ENCODE assay signal across 1 cellular context in genomic region chr11:118005224-118006152, GRCh38.
A peak's percentile ranks its signal among the peaks of the same experiment; 100 is the strongest.
TF ChIP-seq lines count a peak whose summit lies in the region.

No MANE protein-coding gene starts in this region.

TF ChIP-seq in K562, 482 proteins besides CTCF, POLR2A, EP300 and RAD21 (continued from another document and continues in another):
- TF ChIP-seq NCOA1 (IDR thresholded peaks at IDR 0.05; ENCODE audit: low read depth) (peak; percentile 14; the same call in 1 of the 2 replicates), ZNF778 (CRISPR knock-in tag; IDR thresholded peaks at IDR 0.05) (no peak), RUNX1 (IDR thresholded peaks at IDR 0.05; ENCODE audit: low read depth) (no peak), ZFP30 (CRISPR knock-in tag; IDR thresholded peaks at IDR 0.05; ENCODE audit: borderline replicate concordance) (no peak), PHB2 (IDR thresholded peaks at IDR 0.05; ENCODE audit: low read depth) (no peak), KDM4B (IDR thresholded peaks at IDR 0.05; ENCODE audit: borderline replicate concordance in 2 of 2, low read depth in 1 of 2) (no peak), ZNF79 (CRISPR knock-in tag; IDR thresholded peaks at IDR 0.05; ENCODE audit: low read depth) (no peak), NFE2L1 (tag; IDR thresholded peaks at IDR 0.05; ENCODE audit: borderline replicate concordance, low read depth) (no peak), FOXA1 (IDR thresholded peaks at IDR 0.05; ENCODE audit: borderline replicate concordance) (no peak), GTF2A2 (tag; IDR thresholded peaks at IDR 0.05) (no peak), ZFP36 (IDR thresholded peaks at IDR 0.05; ENCODE audit: low read depth, low read length, partially characterized antibody) (no peak), JUN (IDR thresholded peaks at IDR 0.05; ENCODE audit: borderline replicate concordance, low read depth, low read length) (no peak), JUN (CRISPR knock-in tag; IDR thresholded peaks at IDR 0.05; ENCODE audit: borderline replicate concordance) (no peak), ZNF224 (CRISPR knock-in tag; IDR thresholded peaks at IDR 0.05) (no peak), SAFB2 (IDR thresholded peaks at IDR 0.05; ENCODE audit: borderline replicate concordance, low read depth, low read length, severe bottlenecking) (no peak), PCBP2 (IDR thresholded peaks at IDR 0.05; ENCODE audit: low read depth, low read length, poor library complexity, severe bottlenecking) (no peak), ZSCAN32 (CRISPR knock-in tag; IDR thresholded peaks at IDR 0.05) (no peak), THRB (CRISPR knock-in tag; conservative IDR thresholded peaks at IDR 0.05) (no peak), PURB (CRISPR knock-in tag; IDR thresholded peaks at IDR 0.05; ENCODE audit: low read depth) (no peak), TBL1XR1 (IDR thresholded peaks at IDR 0.05; ENCODE audit: low read length in 2 of 2) (0 out of 4 replicates have a peak, but pooled peaks of 1 of the 2 experiments have one; percentile 34), FIP1L1 (IDR thresholded peaks at IDR 0.05; ENCODE audit: low read depth, low read length, poor library complexity, severe bottlenecking) (no peak), SRSF3 (IDR thresholded peaks at IDR 0.05; ENCODE audit: insufficient read depth, low read length) (no peak), L3MBTL2 (IDR thresholded peaks at IDR 0.05) (peak; percentile 16; the same call in 1 of the 2 replicates), KDM1A (IDR thresholded peaks at IDR 0.05) (peak; percentile 58 to 59; a peak in 2 of 4 replicates), NFIC (IDR thresholded peaks at IDR 0.05) (peak; percentile 62; the same call in 1 of the 2 replicates), E2F1 (CRISPR knock-in tag; IDR thresholded peaks at IDR 0.05) (no peak), HIVEP1 (CRISPR knock-in tag; IDR thresholded peaks at IDR 0.05) (no peak), ZNF76 (CRISPR knock-in tag; IDR thresholded peaks at IDR 0.05; ENCODE audit: borderline replicate concordance) (no peak), CCAR2 (IDR thresholded peaks at IDR 0.05; ENCODE audit: low read depth, low read length) (no peak), SNRNP70 (optimal IDR thresholded peaks at IDR 0.05; ENCODE audit: low read depth, low read length) (no peak), ZNF354B (CRISPR knock-in tag; IDR thresholded peaks at IDR 0.05) (no peak), SP1 (CRISPR knock-in tag; IDR thresholded peaks at IDR 0.05) (no peak), DACH1 (IDR thresholded peaks at IDR 0.05; ENCODE audit: partially characterized antibody) (peak; percentile 28), ZNF780A (CRISPR knock-in tag; IDR thresholded peaks at IDR 0.05) (no peak), CC2D1A (IDR thresholded peaks at IDR 0.05) (0 out of 2 replicates have a peak, but pooled peaks have one; percentile 22), CHCHD3 (CRISPR knock-in tag; IDR thresholded peaks at IDR 0.05) (no peak), NR2C1 (IDR thresholded peaks at IDR 0.05) (peak; percentile 11; the same call in 1 of the 2 replicates), NR2C1 (tag; IDR thresholded peaks at IDR 0.05) (no peak), POLR2B (IDR thresholded peaks at IDR 0.05; ENCODE audit: low read depth, partially characterized antibody) (no peak), EWSR1 (IDR thresholded peaks at IDR 0.05; ENCODE audit: borderline replicate concordance, low read depth, partially characterized antibody) (no peak), CEBPG (CRISPR knock-in tag; IDR thresholded peaks at IDR 0.05) (peak; percentile 15; the same call in 1 of the 2 replicates), CEBPG (tag; conservative IDR thresholded peaks at IDR 0.05 in 1 of 2, IDR thresholded peaks at IDR 0.05 in 1 of 2) (no peak), ILK (tag; IDR thresholded peaks at IDR 0.05; ENCODE audit: borderline replicate concordance, low read depth) (no peak), SUPT5H (IDR thresholded peaks at IDR 0.05) (no peak), ZNF318 (IDR thresholded peaks at IDR 0.05; ENCODE audit: borderline replicate concordance in 1 of 2, low read depth in 1 of 2) (no peak), HDAC8 (tag; IDR thresholded peaks at IDR 0.05) (no peak), ZBTB33 (CRISPR knock-in tag; IDR thresholded peaks at IDR 0.05) (no peak), NFE2 (IDR thresholded peaks at IDR 0.05; ENCODE audit: low read depth) (0 out of 2 replicates have a peak, but pooled peaks have one; percentile 10)
- TF ChIP-seq, protein P1, sequence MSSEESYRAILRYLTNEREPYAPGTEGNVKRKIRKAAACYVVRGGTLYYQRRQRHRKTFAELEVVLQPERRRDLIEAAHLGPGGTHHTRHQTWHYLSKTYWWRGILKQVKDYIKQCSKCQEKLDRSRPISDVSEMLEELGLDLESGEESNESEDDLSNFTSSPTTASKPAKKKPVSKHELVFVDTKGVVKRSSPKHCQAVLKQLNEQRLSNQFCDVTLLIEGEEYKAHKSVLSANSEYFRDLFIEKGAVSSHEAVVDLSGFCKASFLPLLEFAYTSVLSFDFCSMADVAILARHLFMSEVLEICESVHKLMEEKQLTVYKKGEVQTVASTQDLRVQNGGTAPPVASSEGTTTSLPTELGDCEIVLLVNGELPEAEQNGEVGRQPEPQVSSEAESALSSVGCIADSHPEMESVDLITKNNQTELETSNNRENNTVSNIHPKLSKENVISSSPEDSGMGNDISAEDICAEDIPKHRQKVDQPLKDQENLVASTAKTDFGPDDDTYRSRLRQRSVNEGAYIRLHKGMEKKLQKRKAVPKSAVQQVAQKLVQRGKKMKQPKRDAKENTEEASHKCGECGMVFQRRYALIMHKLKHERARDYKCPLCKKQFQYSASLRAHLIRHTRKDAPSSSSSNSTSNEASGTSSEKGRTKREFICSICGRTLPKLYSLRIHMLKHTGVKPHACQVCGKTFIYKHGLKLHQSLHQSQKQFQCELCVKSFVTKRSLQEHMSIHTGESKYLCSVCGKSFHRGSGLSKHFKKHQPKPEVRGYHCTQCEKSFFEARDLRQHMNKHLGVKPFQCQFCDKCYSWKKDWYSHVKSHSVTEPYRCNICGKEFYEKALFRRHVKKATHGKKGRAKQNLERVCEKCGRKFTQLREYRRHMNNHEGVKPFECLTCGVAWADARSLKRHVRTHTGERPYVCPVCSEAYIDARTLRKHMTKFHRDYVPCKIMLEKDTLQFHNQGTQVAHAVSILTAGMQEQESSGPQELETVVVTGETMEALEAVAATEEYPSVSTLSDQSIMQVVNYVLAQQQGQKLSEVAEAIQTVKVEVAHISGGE (CRISPR knock-in tag; IDR thresholded peaks at IDR 0.05) = no peak; a peak in 1 of 6 replicates
- TF ChIP-seq, protein P2, sequence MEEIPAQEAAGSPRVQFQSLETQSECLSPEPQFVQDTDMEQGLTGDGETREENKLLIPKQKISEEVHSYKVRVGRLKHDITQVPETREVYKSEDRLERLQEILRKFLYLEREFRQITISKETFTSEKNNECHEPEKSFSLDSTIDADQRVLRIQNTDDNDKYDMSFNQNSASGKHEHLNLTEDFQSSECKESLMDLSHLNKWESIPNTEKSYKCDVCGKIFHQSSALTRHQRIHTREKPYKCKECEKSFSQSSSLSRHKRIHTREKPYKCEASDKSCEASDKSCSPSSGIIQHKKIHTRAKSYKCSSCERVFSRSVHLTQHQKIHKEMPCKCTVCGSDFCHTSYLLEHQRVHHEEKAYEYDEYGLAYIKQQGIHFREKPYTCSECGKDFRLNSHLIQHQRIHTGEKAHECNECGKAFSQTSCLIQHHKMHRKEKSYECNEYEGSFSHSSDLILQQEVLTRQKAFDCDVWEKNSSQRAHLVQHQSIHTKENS (CRISPR knock-in tag; IDR thresholded peaks at IDR 0.05) = no peak
- TF ChIP-seq, protein P3, sequence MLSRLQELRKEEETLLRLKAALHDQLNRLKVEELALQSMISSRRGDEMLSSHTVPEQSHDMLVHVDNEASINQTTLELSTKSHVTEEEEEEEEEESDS (CRISPR knock-in tag; IDR thresholded peaks at IDR 0.05) = no peak
- TF ChIP-seq, protein P4, sequence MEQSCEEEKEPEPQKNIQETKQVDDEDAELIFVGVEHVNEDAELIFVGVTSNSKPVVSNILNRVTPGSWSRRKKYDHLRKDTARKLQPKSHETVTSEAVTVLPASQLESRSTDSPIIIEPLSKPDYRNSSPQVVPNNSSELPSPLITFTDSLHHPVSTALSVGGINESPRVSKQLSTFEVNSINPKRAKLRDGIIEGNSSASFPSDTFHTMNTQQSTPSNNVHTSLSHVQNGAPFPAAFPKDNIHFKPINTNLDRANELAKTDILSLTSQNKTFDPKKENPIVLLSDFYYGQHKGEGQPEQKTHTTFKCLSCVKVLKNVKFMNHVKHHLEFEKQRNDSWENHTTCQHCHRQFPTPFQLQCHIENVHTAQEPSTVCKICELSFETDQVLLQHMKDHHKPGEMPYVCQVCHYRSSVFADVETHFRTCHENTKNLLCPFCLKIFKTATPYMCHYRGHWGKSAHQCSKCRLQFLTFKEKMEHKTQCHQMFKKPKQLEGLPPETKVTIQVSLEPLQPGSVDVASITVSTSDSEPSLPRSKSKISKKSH (CRISPR knock-in tag; IDR thresholded peaks at IDR 0.05) = no peak
